11 cellular contexts compared by ENCODE assay signal in genomic region chr12:79434561-79434960, GRCh38.
"Had no signal": no experiment of that assay in that cellular context is flagged by ENCODE, and none has a peak within 500 bp of the region (broad histone marks: within the 10 kb centered on the region; RNA-seq: fewer than 3 reads in every experiment).

No MANE protein-coding gene starts in this region.

- H3K9ac ChIP-seq: GM23248 had no signal

- H3K4me2 ChIP-seq: GM23338 had no signal

- H3K4me3 ChIP-seq: GM23248, GM23338, HAP-1 had no signal

- H3K36me3 ChIP-seq: HAP-1 had no signal

- DNase-seq: GM23248, GOT3, H7, H9, HCEC 1CT, HFFc6 had no signal

- H3K9me3 ChIP-seq: HAP-1 had no signal

- H3K27ac ChIP-seq: GM23248 had no signal

- ATAC-seq: GM23338, HCT116 had no signal

- FAIRE-seq: H1, H54 had no signal

- H2AFZ ChIP-seq: GM23248, GM23338 had no signal

- H3K4me1 ChIP-seq: HAP-1 had no signal
